Comparison of ENCODE assay signal across 8 cellular contexts in the genomic region with DNA sequence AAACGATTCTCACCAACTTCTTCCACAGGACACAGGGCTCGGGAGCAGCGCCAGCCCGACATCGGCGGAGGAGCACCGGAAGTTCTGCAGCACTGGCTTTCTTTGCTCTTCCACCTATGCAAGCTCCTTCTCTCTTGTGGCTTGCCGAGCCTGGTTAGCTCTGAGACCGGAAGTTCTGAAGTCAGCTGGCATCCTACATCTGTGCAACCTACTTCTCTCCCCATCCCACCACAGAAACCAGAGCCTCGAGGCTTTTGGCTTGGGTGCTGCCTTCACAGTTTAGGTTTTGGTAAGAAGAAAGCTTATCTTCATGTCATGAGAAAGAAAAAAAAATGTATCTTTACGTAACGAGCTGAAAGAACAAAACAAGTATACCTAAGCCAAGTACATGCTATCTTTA.
A peak's percentile ranks its signal among the peaks of the same experiment; 100 is the strongest.
DNase-seq lines count a peak whose midpoint lies in the region; ATAC-seq, FAIRE-seq and TF ChIP-seq lines count a peak whose summit lies in the region.

No MANE protein-coding gene starts in this region.

- no peak overlapping the region for H2AFZ ChIP-seq in GM12878 (ENCODE audit: control insufficient read depth, low read depth, low read length)

- RAD21 ChIA-PET in GM12878 (lab: Charles Lee; ENCODE audit: unreplicated experiment) = interaction anchor here (0.7 to 9.8 kb wide), 27 partner anchors 9 to 129 kb away, joined by 3 to 210 read pairs (median 6); a partner anchor contains a TSS

- CTCF ChIA-PET in GM12878 (lab: Yijun Ruan, JAX) = interaction anchor here (0.7 to 11.0 kb wide), 16 partner anchors 9 to 109 kb away, joined by 3 to 119 read pairs (median 4); a partner anchor contains a TSS

- FAIRE-seq in GM12878 (lab: Jason Lieb, UNC) = peak; percentile 89

- no peak; the same call in 1 of the 2 replicates for TF ChIP-seq RAD21 in GM12878 (IDR thresholded peaks at IDR 0.05; ENCODE audit: insufficient read depth, low read depth, low read length)

- in situ Hi-C loops in GM12878 (cut with MboI) = no loop called here

- SMC1A ChIA-PET in GM12878 (lab: Charles Lee; ENCODE audit: uncharacterized antibody, unreplicated experiment) = interaction anchor here (0.7 to 9.9 kb wide), 28 partner anchors 9 to 119 kb away, joined by 3 to 204 read pairs (median 8); a partner anchor contains a TSS

- peak; percentile 98 for ATAC-seq in GM19043 (IDR thresholded peaks at IDR 0.05; ENCODE audit: low read depth, unreplicated experiment)
- ATAC-seq in HG03139 (IDR thresholded peaks at IDR 0.05; ENCODE audit: unreplicated experiment) = peak; percentile 98
- peak; percentile 98 for ATAC-seq in GM12878

- H3K4me3 ChIP-seq in GM12878 = peak overlapping the region; percentile 53; the same call in 1 of the 2 replicates

- peak overlapping the region; percentile 55 for H3K9ac ChIP-seq in GM12878 (ENCODE audit: control insufficient read depth, insufficient read depth, low read length)

- peak; percentile 71 to 84 for TF ChIP-seq EP300 in GM12878 (IDR thresholded peaks at IDR 0.05; ENCODE audit: borderline replicate concordance in 1 of 2, control insufficient read depth in 1 of 2, low read depth in 2 of 2, low read length in 2 of 2)

- TF ChIP-seq CTCF in GM12878 (IDR thresholded peaks at IDR 0.05 in 2 of 3, conservative IDR thresholded peaks at IDR 0.05 in 1 of 3; ENCODE audit: control insufficient read depth in 2 of 3, extremely low read depth in 1 of 3, insufficient read depth in 1 of 3, low read depth in 3 of 3, low read length in 3 of 3) = no peak

- no peaks in the 10 kb centered on the region for H3K27me3 ChIP-seq in GM12878 (replicated peaks in 1 of 2; ENCODE audit: control insufficient read depth in 2 of 2, insufficient read depth in 2 of 2, low read length in 1 of 2)

- H3K36me3 ChIP-seq in GM12878 (ENCODE audit: control insufficient read depth in 2 of 2, insufficient read depth in 2 of 2, low read length in 1 of 2) = no peaks in the 10 kb centered on the region

- H3K9me3 ChIP-seq in GM12878 (replicated peaks; ENCODE audit: control insufficient read depth, insufficient read depth, low read length) = no peaks in the 10 kb centered on the region; the same call in 2 of the 3 replicates

- peaks cover 81% of the 10 kb centered on the region for H3K79me2 ChIP-seq in GM12878 (ENCODE audit: control insufficient read depth, insufficient read depth, low read length)

- DNase-seq in T-helper 9 cell (peak; percentile 78), GM12878 (ENCODE audit: low read depth, low spot score) (peak; percentile 98), pons (ENCODE audit: low spot score) (peak; percentile 83), ureter (ENCODE audit: low spot score) (peak; percentile 61), glomerular visceral epithelial cell (ENCODE audit: extremely low spot score) (no peak), NCI-H1930 (lab: John Stamatoyannopoulos, UW) (no peak)

- peak overlapping the region; percentile 87 for H3K4me2 ChIP-seq in GM12878 (ENCODE audit: control insufficient read depth, insufficient read depth)

- 0% methylated on average over 12 of the region's 12 CpGs for whole genome bisulfite sequencing in GM12878 (ENCODE audit: insufficient coverage, insufficient replicate concordance, low lambda C conversion rate, missing lambda C conversion rate)

- peaks cover 36% of the 10 kb centered on the region for H3K4me1 ChIP-seq in GM12878 (ENCODE audit: control insufficient read depth, insufficient read depth, low read length)

- BruUV-seq in GM12878 (replicated peaks; lab: Mats Ljungman, UMichigan) = no TSS peak

- TF ChIP-seq POLR2A in GM12878 (IDR thresholded peaks at IDR 0.05; ENCODE audit: low read depth, low read length) = peak; percentile 87

- POLR2A ChIA-PET in GM12878 (lab: Charles Lee) = interaction anchor here (0.6 to 4.8 kb wide), 17 partner anchors 10 to 146 kb away, joined by 3 to 43 read pairs (median 5); a partner anchor contains a TSS

- H3K27ac ChIP-seq in GM12878 (ENCODE audit: control insufficient read depth, insufficient read depth) = peak overlapping the region; percentile 87

- no peaks in the 10 kb centered on the region for H4K20me1 ChIP-seq in GM12878 (ENCODE audit: control insufficient read depth, insufficient read depth)

- intact Hi-C loops in GM12878 (cut with micrococcal nuclease; ENCODE audit: unreplicated experiment) = loop anchor here (1.0 to 2.0 kb wide), 4 partner anchors 11 to 110 kb away; no protein-coding TSS in a partner anchor

TF ChIP-seq in GM12878, 131 proteins besides CTCF, POLR2A, EP300 and RAD21 (continues in another document):
- TF ChIP-seq, protein P1, sequence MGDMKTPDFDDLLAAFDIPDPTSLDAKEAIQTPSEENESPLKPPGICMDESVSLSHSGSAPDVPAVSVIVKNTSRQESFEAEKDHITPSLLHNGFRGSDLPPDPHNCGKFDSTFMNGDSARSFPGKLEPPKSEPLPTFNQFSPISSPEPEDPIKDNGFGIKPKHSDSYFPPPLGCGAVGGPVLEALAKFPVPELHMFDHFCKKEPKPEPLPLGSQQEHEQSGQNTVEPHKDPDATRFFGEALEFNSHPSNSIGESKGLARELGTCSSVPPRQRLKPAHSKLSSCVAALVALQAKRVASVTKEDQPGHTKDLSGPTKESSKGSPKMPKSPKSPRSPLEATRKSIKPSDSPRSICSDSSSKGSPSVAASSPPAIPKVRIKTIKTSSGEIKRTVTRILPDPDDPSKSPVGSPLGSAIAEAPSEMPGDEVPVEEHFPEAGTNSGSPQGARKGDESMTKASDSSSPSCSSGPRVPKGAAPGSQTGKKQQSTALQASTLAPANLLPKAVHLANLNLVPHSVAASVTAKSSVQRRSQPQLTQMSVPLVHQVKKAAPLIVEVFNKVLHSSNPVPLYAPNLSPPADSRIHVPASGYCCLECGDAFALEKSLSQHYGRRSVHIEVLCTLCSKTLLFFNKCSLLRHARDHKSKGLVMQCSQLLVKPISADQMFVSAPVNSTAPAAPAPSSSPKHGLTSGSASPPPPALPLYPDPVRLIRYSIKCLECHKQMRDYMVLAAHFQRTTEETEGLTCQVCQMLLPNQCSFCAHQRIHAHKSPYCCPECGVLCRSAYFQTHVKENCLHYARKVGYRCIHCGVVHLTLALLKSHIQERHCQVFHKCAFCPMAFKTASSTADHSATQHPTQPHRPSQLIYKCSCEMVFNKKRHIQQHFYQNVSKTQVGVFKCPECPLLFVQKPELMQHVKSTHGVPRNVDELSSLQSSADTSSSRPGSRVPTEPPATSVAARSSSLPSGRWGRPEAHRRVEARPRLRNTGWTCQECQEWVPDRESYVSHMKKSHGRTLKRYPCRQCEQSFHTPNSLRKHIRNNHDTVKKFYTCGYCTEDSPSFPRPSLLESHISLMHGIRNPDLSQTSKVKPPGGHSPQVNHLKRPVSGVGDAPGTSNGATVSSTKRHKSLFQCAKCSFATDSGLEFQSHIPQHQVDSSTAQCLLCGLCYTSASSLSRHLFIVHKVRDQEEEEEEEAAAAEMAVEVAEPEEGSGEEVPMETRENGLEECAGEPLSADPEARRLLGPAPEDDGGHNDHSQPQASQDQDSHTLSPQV (IDR thresholded peaks at IDR 0.05) = no peak
- TF ChIP-seq JUNB (IDR thresholded peaks at IDR 0.05) (no peak), PAX5 (IDR thresholded peaks at IDR 0.05; ENCODE audit: borderline replicate concordance, low read depth, low read length) (peak; percentile 76; the same call in 1 of the 2 replicates), POLR2AphosphoS2 (IDR thresholded peaks at IDR 0.05; ENCODE audit: low read depth, low read length) (no peak), RBBP5 (conservative IDR thresholded peaks at IDR 0.05) (no peak), SIX5 (IDR thresholded peaks at IDR 0.05; ENCODE audit: low read depth, low read length, severe bottlenecking) (no peak), NR2C1 (IDR thresholded peaks at IDR 0.05) (no peak), SMC3 (IDR thresholded peaks at IDR 0.05; ENCODE audit: borderline replicate concordance, low read length) (peak; percentile 36; the same call in 1 of the 2 replicates), IKZF1 (conservative IDR thresholded peaks at IDR 0.05) (peak; percentile 85), CHD2 (IDR thresholded peaks at IDR 0.05; ENCODE audit: borderline replicate concordance, low read depth, low read length) (0 out of 2 replicates have a peak, but pooled peaks have one; percentile 68), YBX1 (IDR thresholded peaks at IDR 0.05) (no peak), WRNIP1 (IDR thresholded peaks at IDR 0.05; ENCODE audit: borderline replicate concordance, low read depth, low read length) (peak; percentile 94; the same call in 1 of the 2 replicates)
- TF ChIP-seq, protein P2, sequence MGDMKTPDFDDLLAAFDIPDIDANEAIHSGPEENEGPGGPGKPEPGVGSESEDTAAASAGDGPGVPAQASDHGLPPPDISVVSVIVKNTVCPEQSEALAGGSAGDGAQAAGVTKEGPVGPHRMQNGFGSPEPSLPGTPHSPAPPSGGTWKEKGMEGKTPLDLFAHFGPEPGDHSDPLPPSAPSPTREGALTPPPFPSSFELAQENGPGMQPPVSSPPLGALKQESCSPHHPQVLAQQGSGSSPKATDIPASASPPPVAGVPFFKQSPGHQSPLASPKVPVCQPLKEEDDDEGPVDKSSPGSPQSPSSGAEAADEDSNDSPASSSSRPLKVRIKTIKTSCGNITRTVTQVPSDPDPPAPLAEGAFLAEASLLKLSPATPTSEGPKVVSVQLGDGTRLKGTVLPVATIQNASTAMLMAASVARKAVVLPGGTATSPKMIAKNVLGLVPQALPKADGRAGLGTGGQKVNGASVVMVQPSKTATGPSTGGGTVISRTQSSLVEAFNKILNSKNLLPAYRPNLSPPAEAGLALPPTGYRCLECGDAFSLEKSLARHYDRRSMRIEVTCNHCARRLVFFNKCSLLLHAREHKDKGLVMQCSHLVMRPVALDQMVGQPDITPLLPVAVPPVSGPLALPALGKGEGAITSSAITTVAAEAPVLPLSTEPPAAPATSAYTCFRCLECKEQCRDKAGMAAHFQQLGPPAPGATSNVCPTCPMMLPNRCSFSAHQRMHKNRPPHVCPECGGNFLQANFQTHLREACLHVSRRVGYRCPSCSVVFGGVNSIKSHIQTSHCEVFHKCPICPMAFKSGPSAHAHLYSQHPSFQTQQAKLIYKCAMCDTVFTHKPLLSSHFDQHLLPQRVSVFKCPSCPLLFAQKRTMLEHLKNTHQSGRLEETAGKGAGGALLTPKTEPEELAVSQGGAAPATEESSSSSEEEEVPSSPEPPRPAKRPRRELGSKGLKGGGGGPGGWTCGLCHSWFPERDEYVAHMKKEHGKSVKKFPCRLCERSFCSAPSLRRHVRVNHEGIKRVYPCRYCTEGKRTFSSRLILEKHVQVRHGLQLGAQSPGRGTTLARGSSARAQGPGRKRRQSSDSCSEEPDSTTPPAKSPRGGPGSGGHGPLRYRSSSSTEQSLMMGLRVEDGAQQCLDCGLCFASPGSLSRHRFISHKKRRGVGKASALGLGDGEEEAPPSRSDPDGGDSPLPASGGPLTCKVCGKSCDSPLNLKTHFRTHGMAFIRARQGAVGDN (IDR thresholded peaks at IDR 0.05) = peak; percentile 93

Comparison
In these comparisons a context has a peak if more than half of its experiments do, and no peak if none do; other contexts are left out.
1. DNase-seq: peak in T-helper 9 cell (single experiment), GM12878 (single experiment), pons (single experiment) and ureter (single experiment); none in glomerular visceral epithelial cell (single experiment) and NCI-H1930 (0 of 2).
2. Peak in every context shown above with its lines, with median percentiles within 50 percentile points of each other: ATAC-seq.